38 cellular contexts compared by ENCODE assay signal in genomic region chr2:74931940-74932339, GRCh38.
"Had no signal": no experiment of that assay in that cellular context is flagged by ENCODE, and none has a peak within 500 bp of the region (broad histone marks: within the 10 kb centered on the region; RNA-seq: fewer than 3 reads in every experiment).

No MANE protein-coding gene starts in this region.

- H3K4me1 Mint-ChIP-seq: activated CD4-positive, alpha-beta T cell treated with anti-CD3 and anti-CD28 coated beads for 36 hours; activated naive CD4-positive, alpha-beta T cell treated with anti-CD3 and anti-CD28 coated beads, Interleukin-2, amount 50 U/mL, for 24 hours; activated naive CD8-positive, alpha-beta T cell treated with anti-CD3 and anti-CD28 coated beads, Interleukin-2, amount 50 U/mL, for 24 hours; central memory CD8-positive, alpha-beta T cell; WTC11 had no signal

- H3K27me3 Mint-ChIP-seq: activated CD4-positive, alpha-beta T cell treated with anti-CD3 and anti-CD28 coated beads for 36 hours; activated naive CD8-positive, alpha-beta T cell; activated naive CD8-positive, alpha-beta T cell treated with anti-CD3 and anti-CD28 coated beads, Interleukin-2, amount 10 ng/mL, durations not matched to agents 7 days and 5 days had no signal

- DNase-seq: activated CD4-positive, alpha-beta memory T cell treated with anti-CD3 and anti-CD28 coated beads, Interleukin-2, amount 10 ng/mL, durations not matched to agents 7 days and 5 days; activated CD4-positive, alpha-beta T cell treated with anti-CD3 and anti-CD28 coated beads for 1 hour; activated CD4-positive, alpha-beta T cell treated with anti-CD3 and anti-CD28 coated beads for 36 hours; activated CD4-positive, alpha-beta T cell treated with anti-CD3 and anti-CD28 coated beads for 48 hours; activated CD4-positive, alpha-beta T cell treated with anti-CD3 and anti-CD28 coated beads, Interleukin-2, amount 10 ng/mL, durations not matched to agents 7 days and 5 days; activated CD4-positive, alpha-beta T cell treated with anti-CD3 and anti-CD28 coated beads, Interleukin-2, amount 50 U/mL, for 48 hours; activated CD4-positive, CD25-positive, alpha-beta regulatory T cell; activated CD8-positive, alpha-beta memory T cell treated with anti-CD3 and anti-CD28 coated beads for 24 hours; activated CD8-positive, alpha-beta memory T cell treated with anti-CD3 and anti-CD28 coated beads, Interleukin-2, amount 10 ng/mL, durations not matched to agents 7 days and 5 days; activated CD8-positive, alpha-beta memory T cell treated with anti-CD3 and anti-CD28 coated beads, Interleukin-2, amount 50 U/mL, for 48 hours; activated CD8-positive, alpha-beta T cell treated with anti-CD3 and anti-CD28 coated beads, Interleukin-2, amount 10 ng/mL, durations not matched to agents 7 days and 5 days; activated effector memory CD4-positive, alpha-beta T cell treated with Interleukin-2 at 50 U/mL for 16 hours; activated gamma-delta T cell; activated naive CD4-positive, alpha-beta T cell treated with Interleukin-2 at 50 U/mL for 16 hours; activated naive CD8-positive, alpha-beta T cell treated with anti-CD3 and anti-CD28 coated beads, Interleukin-2, amount 10 ng/mL, durations not matched to agents 7 days and 5 days; activated naive CD8-positive, alpha-beta T cell treated with anti-CD3 and anti-CD28 coated beads, Interleukin-2, amount 50 U/mL, for 24 hours; activated T-cell treated with anti-CD3 and anti-CD28 coated beads, Interleukin-2, amount 50 U/mL, for 24 hours; activated T-cell treated with anti-CD3 and anti-CD28 coated beads, Interleukin-2, amount 50 U/mL, for 48 hours; aorta; body of pancreas; brain microvascular endothelial cell; cerebellar nuclear complex; SW 1271; T-helper 1 cell; T-helper 2 cell; T-helper 9 cell; WERI-Rb-1 had no signal

- FAIRE-seq: astrocyte, TTC549 had no signal

- H3K9me3 Mint-ChIP-seq: activated CD4-positive, alpha-beta memory T cell treated with anti-CD3 and anti-CD28 coated beads, Interleukin-2, amount 10 ng/mL, durations not matched to agents 7 days and 5 days; activated naive CD4-positive, alpha-beta T cell treated with anti-CD3 and anti-CD28 coated beads, Interleukin-2, amount 50 U/mL, for 24 hours; activated naive CD8-positive, alpha-beta T cell treated with anti-CD3 and anti-CD28 coated beads, Interleukin-2, amount 50 U/mL, for 24 hours; activated T-cell treated with anti-CD3 and anti-CD28 coated beads, Interleukin-2, amount 50 U/mL, for 24 hours; activated T-helper 2 cell treated with anti-CD3 and anti-CD28 coated beads, Interferon-gamma antibody, Interleukin-2, Interleukin-4, amounts not matched to agents 10 μg/mL and 5 μg/mL and 100 μg/mL, durations not matched to agents 14 hours and 24 hours and 36 hours; central memory CD8-positive, alpha-beta T cell; T-helper 2 cell treated with Interferon-gamma antibody and Interleukin-4, amounts not matched to agents 5 μg/mL and 100 μg/mL, for 36 hours; WTC11 had no signal

- H3K36me3 Mint-ChIP-seq: activated naive CD4-positive, alpha-beta T cell treated with anti-CD3 and anti-CD28 coated beads, Interleukin-2, amount 50 U/mL, for 24 hours; WTC11 had no signal

- H3K27ac ChIP-seq: body of pancreas, brain microvascular endothelial cell, breast epithelium, cardiac muscle cell, WERI-Rb-1 had no signal

- H3K36me3 ChIP-seq: brain microvascular endothelial cell, breast epithelium, cardiac muscle cell, WERI-Rb-1 had no signal

- H3K4me1 ChIP-seq: body of pancreas, breast epithelium had no signal

- H3K4me3 ChIP-seq: body of pancreas, breast epithelium, cardiac muscle cell had no signal

- H3K27me3 ChIP-seq: body of pancreas, brain microvascular endothelial cell, breast epithelium, cardiac muscle cell had no signal

- H3K27ac Mint-ChIP-seq: activated CD4-positive, alpha-beta memory T cell treated with anti-CD3 and anti-CD28 coated beads, Interleukin-2, amount 10 ng/mL, durations not matched to agents 7 days and 5 days; activated CD4-positive, alpha-beta T cell treated with anti-CD3 and anti-CD28 coated beads for 36 hours; activated CD4-positive, alpha-beta T cell treated with anti-CD3 and anti-CD28 coated beads, Interleukin-2, amount 10 ng/mL, durations not matched to agents 7 days and 5 days; activated CD8-positive, alpha-beta memory T cell treated with anti-CD3 and anti-CD28 coated beads, Interleukin-2, amount 10 ng/mL, durations not matched to agents 7 days and 5 days; activated CD8-positive, alpha-beta T cell treated with anti-CD3 and anti-CD28 coated beads, Interleukin-2, amount 10 ng/mL, durations not matched to agents 7 days and 5 days; activated naive CD4-positive, alpha-beta T cell treated with anti-CD3 and anti-CD28 coated beads, Interleukin-2, amount 50 U/mL, for 24 hours; activated naive CD8-positive, alpha-beta T cell; activated naive CD8-positive, alpha-beta T cell treated with anti-CD3 and anti-CD28 coated beads, Interleukin-2, amount 10 ng/mL, durations not matched to agents 7 days and 5 days; activated naive CD8-positive, alpha-beta T cell treated with anti-CD3 and anti-CD28 coated beads, Interleukin-2, amount 50 U/mL, for 24 hours; activated T-cell treated with anti-CD3 and anti-CD28 coated beads, Interleukin-2, amount 50 U/mL, for 24 hours; activated T-helper 2 cell treated with anti-CD3 and anti-CD28 coated beads, Interferon-gamma antibody, Interleukin-2, Interleukin-4, amounts not matched to agents 10 μg/mL and 5 μg/mL and 100 μg/mL, durations not matched to agents 14 hours and 24 hours and 36 hours; T-helper 1 cell treated with Interleukin-12 subunit alpha and Interleukin-12 subunit beta and Interleukin-4 antibody, amounts not matched to agents 30 μg/mL and 1 μg/mL, for 36 hours; T-helper 2 cell treated with Interferon-gamma antibody and Interleukin-4, amounts not matched to agents 5 μg/mL and 100 μg/mL, for 36 hours; WTC11 had no signal

- H3K4me3 Mint-ChIP-seq: activated CD4-positive, alpha-beta memory T cell treated with anti-CD3 and anti-CD28 coated beads, Interleukin-2, amount 10 ng/mL, durations not matched to agents 7 days and 5 days; activated CD4-positive, alpha-beta T cell treated with anti-CD3 and anti-CD28 coated beads for 36 hours; activated CD4-positive, alpha-beta T cell treated with anti-CD3 and anti-CD28 coated beads, Interleukin-2, amount 10 ng/mL, durations not matched to agents 7 days and 5 days; activated CD8-positive, alpha-beta memory T cell treated with anti-CD3 and anti-CD28 coated beads, Interleukin-2, amount 10 ng/mL, durations not matched to agents 7 days and 5 days; activated CD8-positive, alpha-beta T cell treated with anti-CD3 and anti-CD28 coated beads, Interleukin-2, amount 10 ng/mL, durations not matched to agents 7 days and 5 days; activated naive CD4-positive, alpha-beta T cell treated with anti-CD3 and anti-CD28 coated beads, Interleukin-2, amount 50 U/mL, for 24 hours; activated naive CD8-positive, alpha-beta T cell; activated naive CD8-positive, alpha-beta T cell treated with anti-CD3 and anti-CD28 coated beads, Interleukin-2, amount 10 ng/mL, durations not matched to agents 7 days and 5 days; activated naive CD8-positive, alpha-beta T cell treated with anti-CD3 and anti-CD28 coated beads, Interleukin-2, amount 50 U/mL, for 24 hours; activated T-cell treated with anti-CD3 and anti-CD28 coated beads, Interleukin-2, amount 50 U/mL, for 24 hours; central memory CD8-positive, alpha-beta T cell; T-helper 1 cell treated with Interleukin-12 subunit alpha and Interleukin-12 subunit beta and Interleukin-4 antibody, amounts not matched to agents 30 μg/mL and 1 μg/mL, for 36 hours; T-helper 2 cell treated with Interferon-gamma antibody and Interleukin-4, amounts not matched to agents 5 μg/mL and 100 μg/mL, for 36 hours; WTC11 had no signal
